In genomic region chr6:111775145-111775936, GRCh38 we compare ENCODE assay signal across 18 cellular contexts.
DNase-seq lines count a peak whose midpoint lies in the region; ATAC-seq, FAIRE-seq and TF ChIP-seq lines count a peak whose summit lies in the region.
"Had no signal": no experiment of that assay in that cellular context is flagged by ENCODE, and none has a peak within 500 bp of the region (broad histone marks: within the 10 kb centered on the region; RNA-seq: fewer than 3 reads in every experiment).

No MANE protein-coding gene starts in this region.

- no peaks in the 10 kb centered on the region for H3K4me1 ChIP-seq in ascending aorta
- H3K4me1 ChIP-seq: right lobe of liver had no signal

- H3K36me3 Mint-ChIP-seq in activated T-cell treated with anti-CD3 and anti-CD28 coated beads, Interleukin-2, amount 50 U/mL, for 24 hours (ENCODE audit: low read depth) = peaks cover 90% of the 10 kb centered on the region
- H3K36me3 Mint-ChIP-seq in activated naive CD8-positive, alpha-beta T cell treated with anti-CD3 and anti-CD28 coated beads, Interleukin-2, amount 50 U/mL, for 24 hours (ENCODE audit: low read depth) = peaks cover 74% of the 10 kb centered on the region
- H3K36me3 Mint-ChIP-seq in memory B cell = peaks cover 12% of the 10 kb centered on the region
- peaks cover 38% of the 10 kb centered on the region for H3K36me3 Mint-ChIP-seq in type B pancreatic cell

- H3K27me3 ChIP-seq in ascending aorta = no peaks in the 10 kb centered on the region
- H3K27me3 ChIP-seq: right lobe of liver had no signal

- intact Hi-C loops in ascending aorta (cut with DNase I) = no loop called here

- no peak overlapping the region for H3K4me3 Mint-ChIP-seq in activated T-cell treated with anti-CD3 and anti-CD28 coated beads, Interleukin-2, amount 50 U/mL, for 24 hours
- H3K4me3 Mint-ChIP-seq in activated naive CD8-positive, alpha-beta T cell treated with anti-CD3 and anti-CD28 coated beads, Interleukin-2, amount 50 U/mL, for 24 hours = peak overlapping the region; percentile 26
- H3K4me3 Mint-ChIP-seq in memory B cell (no peak overlapping the region), type B pancreatic cell (peak overlapping the region; percentile 34)

- peaks cover 5% of the 10 kb centered on the region for H3K9me3 Mint-ChIP-seq in activated T-cell treated with anti-CD3 and anti-CD28 coated beads, Interleukin-2, amount 50 U/mL, for 24 hours
- H3K9me3 Mint-ChIP-seq in activated naive CD8-positive, alpha-beta T cell treated with anti-CD3 and anti-CD28 coated beads, Interleukin-2, amount 50 U/mL, for 24 hours = no peaks in the 10 kb centered on the region
- no peaks in the 10 kb centered on the region for H3K9me3 Mint-ChIP-seq in memory B cell
- no peaks in the 10 kb centered on the region for H3K9me3 Mint-ChIP-seq in type B pancreatic cell

- no peak for DNase-seq in activated T-cell treated with anti-CD3 and anti-CD28 coated beads, Interleukin-2, amount 50 U/mL, for 24 hours
- no peak for DNase-seq in activated T-cell treated with anti-CD3 and anti-CD28 coated beads, Interleukin-2, amount 50 U/mL, for 48 hours
- no peak for DNase-seq in activated naive CD8-positive, alpha-beta T cell treated with anti-CD3 and anti-CD28 coated beads, Interleukin-2, amount 50 U/mL, for 24 hours
- DNase-seq in memory B cell (ENCODE audit: low spot score in 2 of 2) (no peak), type B pancreatic cell (ENCODE audit: extremely low spot score, unreplicated experiment) (no peak), ascending aorta (ENCODE audit: low spot score in 2 of 2) (no peak), GM19239 (ENCODE audit: insufficient read length, low spot score) (no peak)
- DNase-seq: ACHN; left ventricle myocardium superior; NCI-H1048; NCI-H2171; right lobe of liver; stimulated activated CD4-positive, alpha-beta T cell treated with anti-CD3 and anti-CD28 coated beads, Interleukin-4, amount 100 ng/mL, for 24 hours; T-helper 9 cell had no signal

- peak overlapping the region; percentile 86 for H3K27ac Mint-ChIP-seq in activated T-cell treated with anti-CD3 and anti-CD28 coated beads, Interleukin-2, amount 50 U/mL, for 24 hours
- H3K27ac Mint-ChIP-seq in activated naive CD8-positive, alpha-beta T cell treated with anti-CD3 and anti-CD28 coated beads, Interleukin-2, amount 50 U/mL, for 24 hours = peak overlapping the region; percentile 86
- H3K27ac Mint-ChIP-seq in memory B cell = peak overlapping the region; percentile 55
- peak overlapping the region; percentile 59 for H3K27ac Mint-ChIP-seq in type B pancreatic cell

- no peak overlapping the region for H3K27ac ChIP-seq in ascending aorta
- H3K27ac ChIP-seq: right lobe of liver had no signal

- H3K27me3 Mint-ChIP-seq in activated T-cell treated with anti-CD3 and anti-CD28 coated beads, Interleukin-2, amount 50 U/mL, for 24 hours = no peaks in the 10 kb centered on the region
- no peaks in the 10 kb centered on the region for H3K27me3 Mint-ChIP-seq in activated naive CD8-positive, alpha-beta T cell treated with anti-CD3 and anti-CD28 coated beads, Interleukin-2, amount 50 U/mL, for 24 hours
- H3K27me3 Mint-ChIP-seq in memory B cell (no peaks in the 10 kb centered on the region), type B pancreatic cell (no peaks in the 10 kb centered on the region)

- ATAC-seq in activated naive CD8-positive, alpha-beta T cell treated with anti-CD3 and anti-CD28 coated beads, Interleukin-2, amount 50 U/mL, for 24 hours = no peak
- ATAC-seq in memory B cell (ENCODE audit: low read depth) (no peak), HG03095 (IDR thresholded peaks at IDR 0.05; ENCODE audit: unreplicated experiment) (no peak)
- ATAC-seq: right lobe of liver, Right ventricle myocardium inferior had no signal

- no peak for FAIRE-seq in GM19239 (lab: Jason Lieb, UNC)
- FAIRE-seq: D721Med, H54 had no signal

- H3K4me1 Mint-ChIP-seq in activated T-cell treated with anti-CD3 and anti-CD28 coated beads, Interleukin-2, amount 50 U/mL, for 24 hours (ENCODE audit: low read depth) = peaks cover 91% of the 10 kb centered on the region
- peaks cover 91% of the 10 kb centered on the region for H3K4me1 Mint-ChIP-seq in activated naive CD8-positive, alpha-beta T cell treated with anti-CD3 and anti-CD28 coated beads, Interleukin-2, amount 50 U/mL, for 24 hours
- H3K4me1 Mint-ChIP-seq in memory B cell = peaks cover 10% of the 10 kb centered on the region
- peaks cover 43% of the 10 kb centered on the region for H3K4me1 Mint-ChIP-seq in type B pancreatic cell (ENCODE audit: unreplicated experiment)

- no peaks in the 10 kb centered on the region for H3K9me3 ChIP-seq in ascending aorta
- H3K9me3 ChIP-seq: right lobe of liver had no signal

- TF ChIP-seq CTCF in type B pancreatic cell (conservative IDR thresholded peaks at IDR 0.05) = no peak
- TF ChIP-seq CTCF in ascending aorta (IDR thresholded peaks at IDR 0.05) = no peak

- no peaks in the 10 kb centered on the region for H3K36me3 ChIP-seq in ascending aorta
- H3K36me3 ChIP-seq: right lobe of liver had no signal

- no peak overlapping the region for H3K4me3 ChIP-seq in ascending aorta
- H3K4me3 ChIP-seq: right lobe of liver had no signal

Comparison
In these comparisons a context has a peak if more than half of its experiments do, and no peak if none do; other contexts are left out.
1. H3K4me3 Mint-ChIP-seq: peak in activated naive CD8-positive, alpha-beta T cell treated with anti-CD3 and anti-CD28 coated beads, Interleukin-2, amount 50 U/mL, for 24 hours (single experiment) and type B pancreatic cell (single experiment); none in activated T-cell treated with anti-CD3 and anti-CD28 coated beads, Interleukin-2, amount 50 U/mL, for 24 hours (single experiment) and memory B cell (single experiment).
2. Peak in every context shown above with its lines, with median percentiles within 50 percentile points of each other: H3K27ac Mint-ChIP-seq.